8 cellular contexts compared by ENCODE assay signal in genomic region chr16:56610017-56610608, GRCh38. TPM values are rescaled to one million over a fixed set of nuclear protein-coding genes. Genes with fewer than 3 reads are reported as not detected.
DNase-seq lines count a peak whose midpoint lies in the region; ATAC-seq and TF ChIP-seq lines count a peak whose summit lies in the region.

No MANE protein-coding gene starts in this region.

- peak overlapping the region; percentile 29 for H3K9ac ChIP-seq in HUES6 (ENCODE audit: low read length)

- H3K9me3 ChIP-seq in HUES6 (ENCODE audit: control insufficient read depth, insufficient read depth, low read depth, low read length) = no peaks in the 10 kb centered on the region

- no peaks in the 10 kb centered on the region for H3K36me3 Mint-ChIP-seq in mesothelial cell of epicardium

- H3K4me1 Mint-ChIP-seq in mesothelial cell of epicardium = peaks cover 42% of the 10 kb centered on the region

- no peak for TF ChIP-seq CTCF in WI38 (IDR thresholded peaks at IDR 0.05; ENCODE audit: low read depth, low read length)
- no peak for TF ChIP-seq CTCF in cardiac fibroblast (IDR thresholded peaks at IDR 0.05; ENCODE audit: low read depth, low read length)
- TF ChIP-seq CTCF in mesothelial cell of epicardium (IDR thresholded peaks at IDR 0.05; ENCODE audit: unreplicated experiment) = no peak

- H3K36me3 ChIP-seq in HUES6 (ENCODE audit: control insufficient read depth, insufficient read depth, low read length) = no peaks in the 10 kb centered on the region

- H3K4me3 Mint-ChIP-seq in mesothelial cell of epicardium = peak overlapping the region; percentile 23

- no peak overlapping the region for H3K27ac ChIP-seq in HUES6 (ENCODE audit: low read depth, low read length)

- no peak overlapping the region for H3K27ac Mint-ChIP-seq in mesothelial cell of epicardium

- peaks cover 33% of the 10 kb centered on the region for H3K27me3 Mint-ChIP-seq in mesothelial cell of epicardium (ENCODE audit: low read depth)

- peaks cover 36% of the 10 kb centered on the region for H3K4me1 ChIP-seq in HUES6 (ENCODE audit: control insufficient read depth, insufficient read depth, low read length)

- H3K4me3 ChIP-seq in HUES6 (ENCODE audit: low read depth, low read length) (peak overlapping the region; percentile 17; the same call in 1 of the 2 replicates), WI38 (ENCODE audit: low read depth, low read length) (peak overlapping the region; percentile 91), cardiac fibroblast (replicated peaks in 1 of 2; ENCODE audit: low read depth in 2 of 2, low read length in 2 of 2) (peak overlapping the region; percentile 22 to 64)

- peak; percentile 73 to 74 for DNase-seq in AML-193 (lab: John Stamatoyannopoulos, UW)
- peak; percentile 93 to 98 for DNase-seq in cardiac fibroblast (ENCODE audit: low read depth in 2 of 2)
- no peak for DNase-seq in mesothelial cell of epicardium (ENCODE audit: low spot score in 2 of 2, unreplicated experiment in 2 of 2)
- DNase-seq in stimulated activated CD8-positive, alpha-beta memory T cell treated with anti-CD3 and anti-CD28 coated beads, Interleukin-7, amount 100 ng/mL, for 24 hours (ENCODE audit: low read depth) = peak; percentile 58

- ATAC-seq in HG03378 (IDR thresholded peaks at IDR 0.05; ENCODE audit: unreplicated experiment) (no peak), HG03571 (IDR thresholded peaks at IDR 0.05; ENCODE audit: unreplicated experiment) (no peak)

- no peaks in the 10 kb centered on the region for H3K9me3 Mint-ChIP-seq in mesothelial cell of epicardium

- H3K27me3 ChIP-seq in HUES6 (ENCODE audit: control insufficient read depth, insufficient read depth, low read length) = peaks cover 59% of the 10 kb centered on the region

RNA-seq across cellular contexts. Expression of gene MT2A, which starts 1.7 kb away (rescaled TPM):
- 4.4 to 5.7 TPM (median 5.3 TPM) in 3 replicates for total RNA-seq in mesothelial cell of epicardium

RNA-seq across cellular contexts. Expression of gene MT1E, which starts 15.5 kb away (rescaled TPM):
- 0.99 TPM in 1 of 3 replicates, not detected in the others for total RNA-seq in mesothelial cell of epicardium

RNA-seq across cellular contexts. Expression of gene MT3, which starts 20.8 kb away (rescaled TPM):
- total RNA-seq in mesothelial cell of epicardium = not detected in 3 replicates

RNA-seq across cellular contexts. Expression of gene MT1M, which starts 22.3 kb away (rescaled TPM):
- not detected in 3 replicates for total RNA-seq in mesothelial cell of epicardium

RNA-seq across cellular contexts. Expression of gene MT1A, which starts 28.4 kb away (rescaled TPM):
- not detected in 3 replicates for total RNA-seq in mesothelial cell of epicardium

Comparison
In these comparisons a context has a peak if more than half of its experiments do, and no peak if none do; other contexts are left out.
1. DNase-seq: peak in AML-193 (2 of 2), cardiac fibroblast (2 of 2) and stimulated activated CD8-positive, alpha-beta memory T cell treated with anti-CD3 and anti-CD28 coated beads, Interleukin-7, amount 100 ng/mL, for 24 hours (single experiment); none in mesothelial cell of epicardium (0 of 2).
2. H3K4me3 ChIP-seq: peak in every context shown above with its lines; median percentile 91 in WI38; 43 in cardiac fibroblast; 17 in HUES6.